Comparison of ENCODE assay signal across 8 cellular contexts in genomic region chr10:31745612-31746376, GRCh38.
A peak's percentile ranks its signal among the peaks of the same experiment; 100 is the strongest.
DNase-seq lines count a peak whose midpoint lies in the region; ATAC-seq, FAIRE-seq and TF ChIP-seq lines count a peak whose summit lies in the region.

No MANE protein-coding gene starts in this region.

- DNase-seq in AG08396 (ENCODE audit: low spot score), result peak; percentile 84
- peak; percentile 17 for DNase-seq in activated T-cell treated with anti-CD3 and anti-CD28 coated beads for 4 hours
- peak; percentile 72 for DNase-seq in kidney epithelial cell (ENCODE audit: low read depth)
- DNase-seq in GM12892 (ENCODE audit: insufficient read length), result no peak
- no peak for DNase-seq in COLO668 (lab: John Stamatoyannopoulos, UW; ENCODE audit: unreplicated experiment)
- no peak for DNase-seq in body of pancreas

- H3K27me3 ChIP-seq in kidney epithelial cell (ENCODE audit: control insufficient read depth, insufficient read depth, low read length) (no peaks in the 10 kb centered on the region), body of pancreas (no peaks in the 10 kb centered on the region)

- TF ChIP-seq POLR2A in GM12892 (IDR thresholded peaks at IDR 0.05; ENCODE audit: low read depth, low read length) (no peak), body of pancreas (IDR thresholded peaks at IDR 0.05) (no peak)

- peaks cover 21% of the 10 kb centered on the region for H3K4me1 ChIP-seq in body of pancreas

- H3K36me3 ChIP-seq in kidney epithelial cell (ENCODE audit: control insufficient read depth, insufficient read depth, low read length), result no peaks in the 10 kb centered on the region
- no peaks in the 10 kb centered on the region for H3K36me3 ChIP-seq in body of pancreas (replicated peaks in 1 of 2; ENCODE audit: insufficient read depth in 1 of 2, low read depth in 2 of 2)

- no peak overlapping the region for H3K4me3 ChIP-seq in kidney epithelial cell (ENCODE audit: low read depth, low read length)
- no peak overlapping the region for H3K4me3 ChIP-seq in body of pancreas

- no peaks in the 10 kb centered on the region for H3K9me3 ChIP-seq in body of pancreas

- intact Hi-C loops in body of pancreas (cut with DNase I), result no loop called here

- H3K27ac ChIP-seq in body of pancreas, result no peak overlapping the region

- ATAC-seq in HG03060 (IDR thresholded peaks at IDR 0.05; ENCODE audit: low read depth, unreplicated experiment) (peak; percentile 55), body of pancreas (no peak), GM18519 (IDR thresholded peaks at IDR 0.05; ENCODE audit: low FRiP score, unreplicated experiment) (no peak)

- TF ChIP-seq CTCF in kidney epithelial cell (IDR thresholded peaks at IDR 0.05; ENCODE audit: insufficient read depth, low read length, poor library complexity, severe bottlenecking), result no peak
- no peak for TF ChIP-seq CTCF in body of pancreas (IDR thresholded peaks at IDR 0.05)

- FAIRE-seq in GM12892 (lab: Jason Lieb, UNC), result no peak

- WGBS in body of pancreas, 2 donors, result 86 to 89% methylated on average over 4 to 9 of the region's 9 CpGs

Comparison
In these comparisons a context has a peak if more than half of its experiments do, and no peak if none do; other contexts are left out.
1. DNase-seq: peak in AG08396 (single experiment), activated T-cell treated with anti-CD3 and anti-CD28 coated beads for 4 hours (single experiment) and kidney epithelial cell (single experiment); none in GM12892 (single experiment), COLO668 (single experiment) and body of pancreas (0 of 4).